In the genomic region with DNA sequence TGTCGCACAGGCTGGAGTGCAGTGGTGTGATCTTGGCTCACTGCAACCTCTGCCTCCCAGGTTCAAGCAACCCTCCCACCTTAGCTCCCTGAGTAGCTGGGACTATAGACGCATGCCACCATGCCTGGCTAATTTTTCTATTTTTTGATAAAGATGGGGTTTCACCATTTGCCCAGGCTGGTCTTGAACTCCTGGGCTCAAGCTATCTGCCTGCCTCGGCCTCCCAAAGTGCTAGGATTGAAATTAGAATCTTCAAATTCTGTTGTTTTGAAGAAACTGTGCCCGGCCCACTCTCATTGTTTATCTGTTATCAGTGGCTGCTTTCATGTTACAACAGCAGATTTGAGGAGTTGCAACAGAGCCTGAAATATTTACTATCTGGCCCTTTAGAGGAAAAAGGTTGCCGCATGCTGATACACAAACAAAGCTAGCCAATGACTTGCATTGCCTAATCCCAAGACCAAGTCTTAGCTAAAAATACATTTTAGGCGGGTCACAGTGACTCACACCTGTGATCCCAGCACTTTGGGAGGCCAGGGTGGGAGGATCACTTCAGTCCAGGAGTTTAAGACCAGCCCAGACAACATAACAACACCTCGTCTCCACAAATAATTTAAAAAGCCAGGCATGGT, we compare ENCODE assay signal across 1 cellular context.
A peak's percentile ranks its signal among the peaks of the same experiment; 100 is the strongest.
TF ChIP-seq lines count a peak whose summit lies in the region.

No MANE protein-coding gene starts in this region.

TF ChIP-seq in HepG2, 621 proteins besides CTCF, POLR2A, EP300 and RAD21 (continued from another document and continues in another):
- TF ChIP-seq CSRNP1 (CRISPR knock-in tag; IDR thresholded peaks at IDR 0.05) (no peak), PRDM10 (CRISPR knock-in tag; IDR thresholded peaks at IDR 0.05; ENCODE audit: low read depth) (no peak), KLF12 (CRISPR knock-in tag; IDR thresholded peaks at IDR 0.05; ENCODE audit: borderline replicate concordance) (no peak), ZNF253 (CRISPR knock-in tag; IDR thresholded peaks at IDR 0.05; ENCODE audit: borderline replicate concordance) (no peak), ZNF3 (CRISPR knock-in tag; IDR thresholded peaks at IDR 0.05) (no peak), FOXM1 (CRISPR knock-in tag; IDR thresholded peaks at IDR 0.05) (no peak), SMAD3 (CRISPR knock-in tag; IDR thresholded peaks at IDR 0.05) (peak; percentile 97), SAP130 (CRISPR knock-in tag; IDR thresholded peaks at IDR 0.05; ENCODE audit: low read depth) (peak; percentile 71), ZNF577 (CRISPR knock-in tag; IDR thresholded peaks at IDR 0.05; ENCODE audit: borderline replicate concordance, low read depth) (no peak), ZZZ3 (CRISPR knock-in tag; IDR thresholded peaks at IDR 0.05; ENCODE audit: borderline replicate concordance) (no peak), MBD4 (IDR thresholded peaks at IDR 0.05; ENCODE audit: borderline replicate concordance, low read length) (0 out of 2 replicates have a peak, but pooled peaks have one; percentile 71), ZNF83 (CRISPR knock-in tag; IDR thresholded peaks at IDR 0.05; ENCODE audit: borderline replicate concordance) (no peak), PRDM15 (CRISPR knock-in tag; IDR thresholded peaks at IDR 0.05) (no peak), ZNF737 (CRISPR knock-in tag; IDR thresholded peaks at IDR 0.05; ENCODE audit: borderline replicate concordance) (no peak; the same call in 1 of the 2 replicates), SRSF4 (IDR thresholded peaks at IDR 0.05; ENCODE audit: low read depth, low read length, poor library complexity, severe bottlenecking) (no peak), ZNF335 (CRISPR knock-in tag; IDR thresholded peaks at IDR 0.05) (no peak), GFI1 (CRISPR knock-in tag; IDR thresholded peaks at IDR 0.05; ENCODE audit: borderline replicate concordance) (peak; percentile 78), ZKSCAN8 (CRISPR knock-in tag; IDR thresholded peaks at IDR 0.05; ENCODE audit: borderline replicate concordance) (peak; percentile 59; the same call in 1 of the 2 replicates), KDM4B (CRISPR knock-in tag; IDR thresholded peaks at IDR 0.05) (peak; percentile 73; the same call in 1 of the 2 replicates), ZNF569 (CRISPR knock-in tag; IDR thresholded peaks at IDR 0.05; ENCODE audit: borderline replicate concordance) (no peak), RBFOX2 (IDR thresholded peaks at IDR 0.05; ENCODE audit: low read depth, low read length) (no peak), ZMAT3 (CRISPR knock-in tag; conservative IDR thresholded peaks at IDR 0.05) (peak; percentile 41; the same call in 1 of the 2 replicates), NR2F2 (IDR thresholded peaks at IDR 0.05; ENCODE audit: borderline replicate concordance, low read depth) (peak; percentile 55; the same call in 1 of the 2 replicates), ZNF747 (CRISPR knock-in tag; IDR thresholded peaks at IDR 0.05; ENCODE audit: borderline replicate concordance) (peak; percentile 32; the same call in 1 of the 2 replicates), ZNF512B (CRISPR knock-in tag; IDR thresholded peaks at IDR 0.05; ENCODE audit: borderline replicate concordance) (no peak), SMARCC2 (IDR thresholded peaks at IDR 0.05) (no peak)
- TF ChIP-seq, protein P1, sequence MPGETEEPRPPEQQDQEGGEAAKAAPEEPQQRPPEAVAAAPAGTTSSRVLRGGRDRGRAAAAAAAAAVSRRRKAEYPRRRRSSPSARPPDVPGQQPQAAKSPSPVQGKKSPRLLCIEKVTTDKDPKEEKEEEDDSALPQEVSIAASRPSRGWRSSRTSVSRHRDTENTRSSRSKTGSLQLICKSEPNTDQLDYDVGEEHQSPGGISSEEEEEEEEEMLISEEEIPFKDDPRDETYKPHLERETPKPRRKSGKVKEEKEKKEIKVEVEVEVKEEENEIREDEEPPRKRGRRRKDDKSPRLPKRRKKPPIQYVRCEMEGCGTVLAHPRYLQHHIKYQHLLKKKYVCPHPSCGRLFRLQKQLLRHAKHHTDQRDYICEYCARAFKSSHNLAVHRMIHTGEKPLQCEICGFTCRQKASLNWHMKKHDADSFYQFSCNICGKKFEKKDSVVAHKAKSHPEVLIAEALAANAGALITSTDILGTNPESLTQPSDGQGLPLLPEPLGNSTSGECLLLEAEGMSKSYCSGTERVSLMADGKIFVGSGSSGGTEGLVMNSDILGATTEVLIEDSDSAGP (CRISPR knock-in tag; IDR thresholded peaks at IDR 0.05; ENCODE audit: borderline replicate concordance), result 0 out of 2 replicates have a peak, but pooled peaks have one; percentile 32
- TF ChIP-seq, protein P2, sequence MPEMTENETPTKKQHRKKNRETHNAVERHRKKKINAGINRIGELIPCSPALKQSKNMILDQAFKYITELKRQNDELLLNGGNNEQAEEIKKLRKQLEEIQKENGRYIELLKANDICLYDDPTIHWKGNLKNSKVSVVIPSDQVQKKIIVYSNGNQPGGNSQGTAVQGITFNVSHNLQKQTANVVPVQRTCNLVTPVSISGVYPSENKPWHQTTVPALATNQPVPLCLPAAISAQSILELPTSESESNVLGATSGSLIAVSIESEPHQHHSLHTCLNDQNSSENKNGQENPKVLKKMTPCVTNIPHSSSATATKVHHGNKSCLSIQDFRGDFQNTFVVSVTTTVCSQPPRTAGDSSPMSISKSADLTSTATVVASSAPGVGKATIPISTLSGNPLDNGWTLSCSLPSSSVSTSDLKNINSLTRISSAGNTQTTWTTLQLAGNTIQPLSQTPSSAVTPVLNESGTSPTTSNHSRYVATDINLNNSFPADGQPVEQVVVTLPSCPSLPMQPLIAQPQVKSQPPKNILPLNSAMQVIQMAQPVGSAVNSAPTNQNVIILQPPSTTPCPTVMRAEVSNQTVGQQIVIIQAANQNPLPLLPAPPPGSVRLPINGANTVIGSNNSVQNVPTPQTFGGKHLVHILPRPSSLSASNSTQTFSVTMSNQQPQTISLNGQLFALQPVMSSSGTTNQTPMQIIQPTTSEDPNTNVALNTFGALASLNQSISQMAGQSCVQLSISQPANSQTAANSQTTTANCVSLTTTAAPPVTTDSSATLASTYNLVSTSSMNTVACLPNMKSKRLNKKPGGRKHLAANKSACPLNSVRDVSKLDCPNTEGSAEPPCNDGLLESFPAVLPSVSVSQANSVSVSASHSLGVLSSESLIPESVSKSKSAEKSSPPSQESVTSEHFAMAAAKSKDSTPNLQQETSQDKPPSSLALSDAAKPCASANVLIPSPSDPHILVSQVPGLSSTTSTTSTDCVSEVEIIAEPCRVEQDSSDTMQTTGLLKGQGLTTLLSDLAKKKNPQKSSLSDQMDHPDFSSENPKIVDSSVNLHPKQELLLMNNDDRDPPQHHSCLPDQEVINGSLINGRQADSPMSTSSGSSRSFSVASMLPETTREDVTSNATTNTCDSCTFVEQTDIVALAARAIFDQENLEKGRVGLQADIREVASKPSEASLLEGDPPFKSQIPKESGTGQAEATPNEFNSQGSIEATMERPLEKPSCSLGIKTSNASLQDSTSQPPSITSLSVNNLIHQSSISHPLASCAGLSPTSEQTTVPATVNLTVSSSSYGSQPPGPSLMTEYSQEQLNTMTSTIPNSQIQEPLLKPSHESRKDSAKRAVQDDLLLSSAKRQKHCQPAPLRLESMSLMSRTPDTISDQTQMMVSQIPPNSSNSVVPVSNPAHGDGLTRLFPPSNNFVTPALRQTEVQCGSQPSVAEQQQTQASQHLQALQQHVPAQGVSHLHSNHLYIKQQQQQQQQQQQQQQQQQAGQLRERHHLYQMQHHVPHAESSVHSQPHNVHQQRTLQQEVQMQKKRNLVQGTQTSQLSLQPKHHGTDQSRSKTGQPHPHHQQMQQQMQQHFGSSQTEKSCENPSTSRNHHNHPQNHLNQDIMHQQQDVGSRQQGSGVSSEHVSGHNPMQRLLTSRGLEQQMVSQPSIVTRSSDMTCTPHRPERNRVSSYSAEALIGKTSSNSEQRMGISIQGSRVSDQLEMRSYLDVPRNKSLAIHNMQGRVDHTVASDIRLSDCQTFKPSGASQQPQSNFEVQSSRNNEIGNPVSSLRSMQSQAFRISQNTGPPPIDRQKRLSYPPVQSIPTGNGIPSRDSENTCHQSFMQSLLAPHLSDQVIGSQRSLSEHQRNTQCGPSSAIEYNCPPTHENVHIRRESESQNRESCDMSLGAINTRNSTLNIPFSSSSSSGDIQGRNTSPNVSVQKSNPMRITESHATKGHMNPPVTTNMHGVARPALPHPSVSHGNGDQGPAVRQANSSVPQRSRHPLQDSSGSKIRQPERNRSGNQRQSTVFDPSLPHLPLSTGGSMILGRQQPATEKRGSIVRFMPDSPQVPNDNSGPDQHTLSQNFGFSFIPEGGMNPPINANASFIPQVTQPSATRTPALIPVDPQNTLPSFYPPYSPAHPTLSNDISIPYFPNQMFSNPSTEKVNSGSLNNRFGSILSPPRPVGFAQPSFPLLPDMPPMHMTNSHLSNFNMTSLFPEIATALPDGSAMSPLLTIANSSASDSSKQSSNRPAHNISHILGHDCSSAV (CRISPR knock-in tag; IDR thresholded peaks at IDR 0.05; ENCODE audit: borderline replicate concordance), result no peak
